Comparison of ENCODE assay signal across 9 cellular contexts in genomic region chr10:71216751-71217265, GRCh38.
A peak's percentile ranks its signal among the peaks of the same experiment; 100 is the strongest.
DNase-seq lines count a peak whose midpoint lies in the region; ATAC-seq, FAIRE-seq and TF ChIP-seq lines count a peak whose summit lies in the region.
"Had no signal": no experiment of that assay in that cellular context is flagged by ENCODE, and none has a peak within 500 bp of the region (broad histone marks: within the 10 kb centered on the region; RNA-seq: fewer than 3 reads in every experiment).

No MANE protein-coding gene starts in this region.

- H3K4me3 Mint-ChIP-seq in T-helper 2 cell treated with Interferon-gamma antibody and Interleukin-4, amounts not matched to agents 5 μg/mL and 100 μg/mL, for 36 hours, result peak overlapping the region; percentile 43

- H3K27me3 Mint-ChIP-seq in T-helper 2 cell treated with Interferon-gamma antibody and Interleukin-4, amounts not matched to agents 5 μg/mL and 100 μg/mL, for 36 hours (ENCODE audit: low read depth), result peaks cover 67% of the 10 kb centered on the region

- no peaks in the 10 kb centered on the region for H3K4me1 Mint-ChIP-seq in T-helper 2 cell treated with Interferon-gamma antibody and Interleukin-4, amounts not matched to agents 5 μg/mL and 100 μg/mL, for 36 hours (ENCODE audit: low read depth)

- no peaks in the 10 kb centered on the region for H3K36me3 Mint-ChIP-seq in T-helper 2 cell treated with Interferon-gamma antibody and Interleukin-4, amounts not matched to agents 5 μg/mL and 100 μg/mL, for 36 hours (ENCODE audit: low read depth)

- no peak for FAIRE-seq in D721Med (lab: Jason Lieb, UNC)

- H3K27ac ChIP-seq in angular gyrus (ENCODE audit: low read depth, low read length) (peak overlapping the region; percentile 70), substantia nigra (ENCODE audit: low read depth, low read length, poor library complexity, severe bottlenecking) (peak overlapping the region; percentile 80)

- ATAC-seq in HG03342 (IDR thresholded peaks at IDR 0.05; ENCODE audit: unreplicated experiment), result no peak

- no peaks in the 10 kb centered on the region for H3K9me3 Mint-ChIP-seq in T-helper 2 cell treated with Interferon-gamma antibody and Interleukin-4, amounts not matched to agents 5 μg/mL and 100 μg/mL, for 36 hours

- no peak overlapping the region for H3K27ac Mint-ChIP-seq in T-helper 2 cell treated with Interferon-gamma antibody and Interleukin-4, amounts not matched to agents 5 μg/mL and 100 μg/mL, for 36 hours

- TF ChIP-seq CTCF in D721Med (IDR thresholded peaks at IDR 0.05; ENCODE audit: insufficient read depth, missing control alignments), result no peak

- no peak for DNase-seq in T-helper 2 cell treated with Interferon-gamma antibody and Interleukin-4, amounts not matched to agents 5 μg/mL and 100 μg/mL, for 36 hours (ENCODE audit: low spot score)
- DNase-seq in T-helper 2 cell (no peak), islet precursor cell (peak; percentile 64), substantia nigra (lab: John Stamatoyannopoulos, UW) (peak in 1 of 49 donors; percentile 52), hippocampal formation (lab: John Stamatoyannopoulos, UW) (no peak), D721Med (ENCODE audit: insufficient read length, low spot score) (no peak)
- DNase-seq: DND-41 had no signal
